ENCODE assay signal across 28 cellular contexts in genomic region chr11:27352781-27353180, GRCh38.
"Had no signal": no experiment of that assay in that cellular context is flagged by ENCODE, and none has a peak within 500 bp of the region (broad histone marks: within the 10 kb centered on the region; RNA-seq: fewer than 3 reads in every experiment).

No MANE protein-coding gene starts in this region.

- FAIRE-seq: endothelial cell of umbilical vein had no signal

- H3K27ac Mint-ChIP-seq: memory B cell; mesothelial cell of epicardium; naive thymus-derived CD4-positive, alpha-beta T cell; nephron; stimulated activated effector memory CD8-positive, alpha-beta T cell treated with anti-CD3 and anti-CD28 coated beads, Interleukin-12 subunit alpha, Interleukin-12 subunit beta, amount 100 ng/mL, for 72 hours; type B pancreatic cell had no signal

- H3K9me3 ChIP-seq: esophagus muscularis mucosa, gastroesophageal sphincter, heart left ventricle, lower lobe of right lung, mucosa of descending colon, prostate gland, right atrium auricular region, stomach, thyroid gland had no signal

- H3K4me3 Mint-ChIP-seq: memory B cell; mesothelial cell of epicardium; naive thymus-derived CD4-positive, alpha-beta T cell; nephron; stimulated activated effector memory CD8-positive, alpha-beta T cell treated with anti-CD3 and anti-CD28 coated beads, Interleukin-12 subunit alpha, Interleukin-12 subunit beta, amount 100 ng/mL, for 72 hours; type B pancreatic cell had no signal

- H3K9me3 Mint-ChIP-seq: memory B cell; mesothelial cell of epicardium; naive thymus-derived CD4-positive, alpha-beta T cell; nephron; stimulated activated effector memory CD8-positive, alpha-beta T cell treated with anti-CD3 and anti-CD28 coated beads, Interleukin-12 subunit alpha, Interleukin-12 subunit beta, amount 100 ng/mL, for 72 hours; type B pancreatic cell had no signal

- H3K4me1 ChIP-seq: lower lobe of right lung, prostate gland had no signal

- ATAC-seq: foreskin keratinocyte; gastroesophageal sphincter; heart left ventricle; left cardiac atrium; left ventricle myocardium superior; lower lobe of right lung; mucosa of descending colon; naive thymus-derived CD4-positive, alpha-beta T cell; sciatic nerve; stimulated activated effector memory CD8-positive, alpha-beta T cell treated with anti-CD3 and anti-CD28 coated beads, Interleukin-12 subunit alpha, Interleukin-12 subunit beta, amount 100 ng/mL, for 72 hours had no signal

- H3K36me3 ChIP-seq: esophagus muscularis mucosa, gastroesophageal sphincter, heart left ventricle, lower lobe of right lung, prostate gland, right atrium auricular region, stomach, thyroid gland had no signal

- H3K27me3 Mint-ChIP-seq: memory B cell; naive thymus-derived CD4-positive, alpha-beta T cell; type B pancreatic cell had no signal

- DNase-seq: dermis blood vessel endothelial cell; effector memory CD4-positive, alpha-beta T cell; foreskin keratinocyte; heart left ventricle; left cardiac atrium; left ventricle myocardium superior; lower lobe of right lung; mucosa of descending colon; naive thymus-derived CD4-positive, alpha-beta T cell; nucleus accumbens; stimulated activated CD4-positive, alpha-beta T cell treated with anti-CD3 and anti-CD28 coated beads, Interleukin-2, amount 100 ng/mL, for 24 hours; stimulated activated CD4-positive, alpha-beta T cell treated with anti-CD3 and anti-CD28 coated beads, Interleukin-4, amount 100 ng/mL, for 24 hours; stimulated activated naive CD4-positive, alpha-beta T cell treated with Interleukin-2 at 50 U/mL for 16 hours; stomach; thyroid gland had no signal

- H3K27me3 ChIP-seq: esophagus muscularis mucosa, foreskin keratinocyte, gastroesophageal sphincter, heart left ventricle, hepatocyte, right atrium auricular region, stomach, thyroid gland had no signal

- H3K4me2 ChIP-seq: hepatocyte had no signal

- H3K27ac ChIP-seq: coronary artery, esophagus muscularis mucosa, foreskin keratinocyte, gastroesophageal sphincter, heart left ventricle, hepatocyte, lower lobe of right lung, prostate gland, right atrium auricular region, stomach, thyroid gland had no signal

- H2AFZ ChIP-seq: hepatocyte had no signal

- H3K4me3 ChIP-seq: coronary artery, esophagus muscularis mucosa, gastroesophageal sphincter, heart left ventricle, hepatocyte, lower lobe of right lung, mucosa of descending colon, prostate gland, right atrium auricular region, stomach, thyroid gland had no signal

- H3K36me3 Mint-ChIP-seq: stimulated activated effector memory CD8-positive, alpha-beta T cell treated with anti-CD3 and anti-CD28 coated beads, Interleukin-12 subunit alpha, Interleukin-12 subunit beta, amount 100 ng/mL, for 72 hours had no signal

- H3K4me1 Mint-ChIP-seq: stimulated activated effector memory CD8-positive, alpha-beta T cell treated with anti-CD3 and anti-CD28 coated beads, Interleukin-12 subunit alpha, Interleukin-12 subunit beta, amount 100 ng/mL, for 72 hours had no signal
